19 cellular contexts compared by ENCODE assay signal in genomic region chr12:123787466-123787865, GRCh38.
"Had no signal": no experiment of that assay in that cellular context is flagged by ENCODE, and none has a peak within 500 bp of the region (broad histone marks: within the 10 kb centered on the region; RNA-seq: fewer than 3 reads in every experiment).

No MANE protein-coding gene starts in this region.

- H3K4me2 ChIP-seq: hepatocyte, smooth muscle cell had no signal

- H3K4me3 Mint-ChIP-seq: naive thymus-derived CD4-positive, alpha-beta T cell; nephron progenitor cell; type B pancreatic cell had no signal

- H3K4me3 ChIP-seq: coronary artery, hepatocyte, left ventricle myocardium inferior, lower lobe of right lung, ovary, right atrium auricular region, smooth muscle cell, thyroid gland had no signal

- DNase-seq: effector CD4-positive, alpha-beta T cell; foreskin melanocyte; kidney; left cardiac atrium; left ventricle myocardium inferior; lower lobe of right lung; mesendoderm; naive thymus-derived CD4-positive, alpha-beta T cell; nephron progenitor cell; stimulated activated CD4-positive, alpha-beta T cell treated with anti-CD3 and anti-CD28 coated beads, Interleukin-2, amount 100 ng/mL, for 48 hours; stimulated activated naive CD4-positive, alpha-beta T cell treated with Interleukin-2 at 50 U/mL for 16 hours; thyroid gland had no signal

- H3K27ac ChIP-seq: coronary artery, hepatocyte, left ventricle myocardium inferior, lower lobe of right lung, neutrophil, ovary, right atrium auricular region, thyroid gland had no signal

- ATAC-seq: left cardiac atrium; lower lobe of right lung; naive thymus-derived CD4-positive, alpha-beta T cell had no signal

- H3K27ac Mint-ChIP-seq: naive thymus-derived CD4-positive, alpha-beta T cell; nephron progenitor cell; type B pancreatic cell had no signal

- H3K4me1 ChIP-seq: left ventricle myocardium inferior, lower lobe of right lung, right atrium auricular region, thyroid gland had no signal

- H3K36me3 ChIP-seq: left ventricle myocardium inferior, lower lobe of right lung, neutrophil, ovary, right atrium auricular region, thyroid gland had no signal

- H2AFZ ChIP-seq: hepatocyte had no signal

- H3K27me3 ChIP-seq: hepatocyte, neutrophil, ovary, right atrium auricular region, thyroid gland had no signal

- H3K36me3 Mint-ChIP-seq: type B pancreatic cell had no signal

- H3K9me3 ChIP-seq: lower lobe of right lung, neutrophil, ovary, right atrium auricular region, thyroid gland had no signal
